Comparison of ENCODE assay signal across 26 cellular contexts in genomic region chr9:2925016-2925415, GRCh38.
"Had no signal": no experiment of that assay in that cellular context is flagged by ENCODE, and none has a peak within 500 bp of the region (broad histone marks: within the 10 kb centered on the region; RNA-seq: fewer than 3 reads in every experiment).

No MANE protein-coding gene starts in this region.

- FAIRE-seq: urothelium cell line had no signal

- H3K4me3 ChIP-seq: stomach, suprapubic skin, testis, thoracic aorta, thyroid gland, tibial artery, tibial nerve, transverse colon, upper lobe of left lung, upper lobe of right lung, uterus, vagina had no signal

- H3K36me3 ChIP-seq: stomach, suprapubic skin, thoracic aorta, thyroid gland, tibial artery, tibial nerve, transverse colon, upper lobe of left lung, upper lobe of right lung, uterus, vagina had no signal

- H3K9me3 ChIP-seq: suprapubic skin, testis, thoracic aorta, thyroid gland, tibial artery, transverse colon, upper lobe of right lung, uterus, vagina had no signal

- H3K27ac ChIP-seq: stomach, suprapubic skin, testis, thoracic aorta, thyroid gland, tibial artery, tibial nerve, transverse colon, upper lobe of left lung, upper lobe of right lung, uterus, vagina had no signal

- H3K27me3 ChIP-seq: suprapubic skin, testis, thyroid gland, tibial artery, transverse colon, upper lobe of left lung, upper lobe of right lung, uterus, vagina had no signal

- ATAC-seq: stimulated activated effector memory CD8-positive, alpha-beta T cell treated with anti-CD3 and anti-CD28 coated beads, Interleukin-12 subunit alpha, Interleukin-12 subunit beta, amount 100 ng/mL, for 72 hours; stimulated activated memory B cell treated with anti-CD40 and anti-IgM and Interleukin-4, amounts not matched to agents 10 μg/mL and 1 μg/mL and 100 μg/mL, for 72 hours; stimulated activated naive B cell treated with anti-CD40 and anti-IgM and Interleukin-4, amounts not matched to agents 10 μg/mL and 1 μg/mL and 100 μg/mL, for 72 hours; stimulated activated naive CD8-positive, alpha-beta T cell treated with anti-CD3 and anti-CD28 coated beads, Interleukin-15, amount 100 ng/mL, for 72 hours; stimulated activated naive CD8-positive, alpha-beta T cell treated with anti-CD3 and anti-CD28 coated beads, Interleukin-15, Interleukin-2, amounts not matched to agents 100 U/mL and 50 U/mL, for 24 hours; upper lobe of right lung had no signal

- H3K4me1 ChIP-seq: suprapubic skin, testis, tibial artery, tibial nerve, transverse colon, upper lobe of left lung, upper lobe of right lung, uterus, vagina had no signal

- DNase-seq: stimulated activated CD4-positive, alpha-beta T cell treated with anti-CD3 and anti-CD28 coated beads, Interleukin-2, amount 100 ng/mL, for 48 hours; stimulated activated CD4-positive, alpha-beta T cell treated with anti-CD3 and anti-CD28 coated beads, Interleukin-4, amount 100 ng/mL, for 1 hour; stimulated activated CD4-positive, alpha-beta T cell treated with anti-CD3 and anti-CD28 coated beads, Interleukin-4, amount 100 ng/mL, for 24 hours; stimulated activated CD4-positive, alpha-beta T cell treated with anti-CD3 and anti-CD28 coated beads, Interleukin-4, amount 100 ng/mL, for 4 hours; stimulated activated CD8-positive, alpha-beta memory T cell treated with anti-CD3 and anti-CD28 coated beads, Interleukin-4, amount 100 ng/mL, for 48 hours; stimulated activated naive B cell treated with anti-CD40 and anti-IgM and Interleukin-4, amounts not matched to agents 10 μg/mL and 1 μg/mL and 100 μg/mL, for 72 hours; stimulated activated naive CD4-positive, alpha-beta T cell; stimulated activated naive CD4-positive, alpha-beta T cell treated with Interleukin-2 at 50 U/mL for 16 hours; stimulated activated naive CD8-positive, alpha-beta T cell treated with anti-CD3 and anti-CD28 coated beads, Interleukin-15, amount 100 ng/mL, for 72 hours; stimulated activated naive CD8-positive, alpha-beta T cell treated with anti-CD3 and anti-CD28 coated beads, Interleukin-15, Interleukin-2, amounts not matched to agents 100 U/mL and 50 U/mL, for 24 hours; stomach; substantia nigra; testis; thyroid gland; tibial artery; transverse colon; upper lobe of left lung; upper lobe of right lung; uterus had no signal
